4 cellular contexts compared by ENCODE assay signal in genomic region chr2:129981689-129982088, GRCh38. TPM values are rescaled to one million over a fixed set of nuclear protein-coding genes. Genes with fewer than 3 reads are reported as not detected.
"Had no signal": no experiment of that assay in that cellular context is flagged by ENCODE, and none has a peak within 500 bp of the region (broad histone marks: within the 10 kb centered on the region; RNA-seq: fewer than 3 reads in every experiment).

No MANE protein-coding gene starts in this region.

RNA-seq across cellular contexts. Expression of gene RAB6C, which starts 2.2 kb away (rescaled TPM):
- total RNA-seq: activated CD8-positive, alpha-beta T cell treated with anti-CD3 and anti-CD28 coated beads, Interleukin-2, amount 10 ng/mL, durations not matched to agents 7 days and 5 days; cardiac septum; Peyer's patch; SJSA1 had no signal
